In the genomic region with DNA sequence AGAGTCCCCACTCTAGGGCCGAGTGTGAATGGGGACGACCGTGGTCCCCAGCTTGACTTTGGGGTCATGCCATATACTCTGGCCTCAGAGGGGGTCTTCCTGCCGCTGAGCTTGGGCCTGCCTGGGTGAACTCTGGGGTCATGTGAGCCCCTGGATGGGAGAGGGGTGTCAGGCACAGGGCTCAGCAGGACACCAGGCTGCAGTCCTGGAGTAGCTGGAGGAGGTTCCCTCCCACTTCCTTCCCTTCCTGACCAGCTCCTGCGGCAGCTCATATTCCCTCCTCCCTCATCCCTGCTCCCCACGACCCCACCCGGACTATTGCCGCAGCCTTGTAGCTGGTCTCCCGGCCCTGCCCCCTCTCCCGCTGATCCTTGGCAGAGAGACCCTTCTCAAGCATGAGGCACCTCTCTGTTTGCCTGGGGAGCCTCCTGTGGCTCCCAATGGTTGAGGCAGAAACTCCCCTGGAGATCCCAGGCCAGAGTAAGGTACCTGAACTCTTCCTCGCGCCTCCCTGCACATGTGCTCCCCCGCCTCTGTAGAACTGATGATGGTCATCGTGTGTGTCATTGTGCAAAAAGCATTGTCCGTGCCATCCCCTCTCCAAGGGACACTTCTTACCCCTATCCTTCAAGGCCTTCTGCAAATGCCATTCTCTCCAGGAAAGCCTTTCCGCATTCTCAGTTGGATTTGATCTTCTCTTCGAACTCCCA, we compare ENCODE assay signal across 11 cellular contexts. TPM values are rescaled to one million over a fixed set of nuclear protein-coding genes. Genes with fewer than 3 reads are reported as not detected.
DNase-seq lines count a peak whose midpoint lies in the region; ATAC-seq and TF ChIP-seq lines count a peak whose summit lies in the region.
"Had no signal": no experiment of that assay in that cellular context is flagged by ENCODE, and none has a peak within 500 bp of the region (broad histone marks: within the 10 kb centered on the region; RNA-seq: fewer than 3 reads in every experiment).

No MANE protein-coding gene starts in this region.

- peak overlapping the region; percentile 99 for H3K27ac Mint-ChIP-seq in natural killer cell

- no peak for TF ChIP-seq POLR2A in uterus (IDR thresholded peaks at IDR 0.05)

- H3K36me3 ChIP-seq in duodenal mucosa (ENCODE audit: control insufficient read depth in 1 of 2, insufficient read depth in 2 of 2, low read length in 2 of 2) (peaks cover 0 to 6% of the 10 kb centered on the region in 2 donors), uterus (no peaks in the 10 kb centered on the region)

- peaks cover 59 to 71% of the 10 kb centered on the region in 2 donors for H3K4me1 Mint-ChIP-seq in natural killer cell

- peaks cover 13% of the 10 kb centered on the region for H3K36me3 Mint-ChIP-seq in natural killer cell

- no peaks in the 10 kb centered on the region for H3K9me3 Mint-ChIP-seq in natural killer cell

- ATAC-seq in Right ventricle myocardium inferior (peak; percentile 24), natural killer cell (no peak), foreskin keratinocyte (no peak)

- peak; percentile 30 for DNase-seq in Right ventricle myocardium inferior (ENCODE audit: missing footprints)
- no peak for DNase-seq in cardiac septum (ENCODE audit: low spot score)
- DNase-seq in natural killer cell: no peak
- DNase-seq in uterus: no peak
- no peak for DNase-seq in NCI-H2107 (lab: John Stamatoyannopoulos, UW)
- DNase-seq in effector CD8-positive, alpha-beta T cell (lab: John Stamatoyannopoulos, UW): no peak
- no peak for DNase-seq in foreskin keratinocyte
- DNase-seq: NCI-H1092, SK-N-SH had no signal

- H3K9ac ChIP-seq in duodenal mucosa (ENCODE audit: low read depth in 1 of 2, low read length in 2 of 2): peak overlapping the region; percentile 82 to 89
- H3K9ac ChIP-seq: SK-N-SH had no signal

- no peaks in the 10 kb centered on the region for H3K27me3 ChIP-seq in duodenal mucosa (ENCODE audit: control insufficient read depth in 1 of 2, insufficient read depth in 2 of 2, low read length in 2 of 2)
- H3K27me3 ChIP-seq in uterus: no peaks in the 10 kb centered on the region
- H3K27me3 ChIP-seq in foreskin keratinocyte: peaks cover 62% of the 10 kb centered on the region

- TF ChIP-seq CTCF in natural killer cell (IDR thresholded peaks at IDR 0.05) (no peak), uterus (IDR thresholded peaks at IDR 0.05) (no peak), foreskin keratinocyte (conservative IDR thresholded peaks at IDR 0.05) (no peak)

- peak overlapping the region; percentile 75 for H3K27ac ChIP-seq in duodenal mucosa (ENCODE audit: low read depth, low read length)
- H3K27ac ChIP-seq in uterus: peak overlapping the region; percentile 76 to 84
- no peak overlapping the region for H3K27ac ChIP-seq in foreskin keratinocyte
- H3K27ac ChIP-seq: C4-2B had no signal

- H3K4me3 ChIP-seq in duodenal mucosa (ENCODE audit: low read depth in 1 of 2, low read length in 2 of 2): peak overlapping the region; percentile 86 to 97
- H3K4me3 ChIP-seq in uterus: peak overlapping the region; percentile 58 to 72

- H3K4me1 ChIP-seq in duodenal mucosa (ENCODE audit: control insufficient read depth in 1 of 2, insufficient read depth in 2 of 2, low read length in 2 of 2): peaks cover 39 to 41% of the 10 kb centered on the region in 2 donors
- H3K4me1 ChIP-seq in uterus: peaks cover 0 to 4% of the 10 kb centered on the region in 2 donors
- no peaks in the 10 kb centered on the region for H3K4me1 ChIP-seq in foreskin keratinocyte

- no peaks in the 10 kb centered on the region for H3K27me3 Mint-ChIP-seq in natural killer cell (ENCODE audit: low read depth in 2 of 2)

- H3K9me3 ChIP-seq in duodenal mucosa (ENCODE audit: control insufficient read depth in 1 of 2, low read length in 2 of 2): no peaks in the 10 kb centered on the region
- no peaks in the 10 kb centered on the region for H3K9me3 ChIP-seq in uterus
- H3K9me3 ChIP-seq: SK-N-SH had no signal

- intact Hi-C loops in Right ventricle myocardium inferior (cut with DNase I) (no loop called here), cardiac septum (cut with DNase I) (no loop called here), natural killer cell (cut with micrococcal nuclease) (no loop called here), uterus (cut with DNase I; ENCODE audit: low total_unique reads) (no loop called here)

- H3K4me3 Mint-ChIP-seq in natural killer cell: peak overlapping the region; percentile 100

RNA-seq across cellular contexts. Expression of gene TNFRSF1B, which starts 1.8 kb away (rescaled TPM):
- 19.0 TPM for total RNA-seq in Right ventricle myocardium inferior
- total RNA-seq in cardiac septum: 15.5 TPM
- total RNA-seq in natural killer cell: 100 to 1,000 TPM; 152 to 173 (median 172) TPM
- 10 to 100 TPM in 3 of 4 donors, 1 to 10 TPM in 1; 8.8 to 53.4 (median 24.2) TPM for total RNA-seq in uterus
- total RNA-seq in foreskin keratinocyte: 0.07 and 0.14 TPM in 2 replicates
- 0.02 and 0.03 TPM in 2 replicates for polyA plus RNA-seq in foreskin keratinocyte
